1 cellular context compared by ENCODE assay signal in the genomic region with DNA sequence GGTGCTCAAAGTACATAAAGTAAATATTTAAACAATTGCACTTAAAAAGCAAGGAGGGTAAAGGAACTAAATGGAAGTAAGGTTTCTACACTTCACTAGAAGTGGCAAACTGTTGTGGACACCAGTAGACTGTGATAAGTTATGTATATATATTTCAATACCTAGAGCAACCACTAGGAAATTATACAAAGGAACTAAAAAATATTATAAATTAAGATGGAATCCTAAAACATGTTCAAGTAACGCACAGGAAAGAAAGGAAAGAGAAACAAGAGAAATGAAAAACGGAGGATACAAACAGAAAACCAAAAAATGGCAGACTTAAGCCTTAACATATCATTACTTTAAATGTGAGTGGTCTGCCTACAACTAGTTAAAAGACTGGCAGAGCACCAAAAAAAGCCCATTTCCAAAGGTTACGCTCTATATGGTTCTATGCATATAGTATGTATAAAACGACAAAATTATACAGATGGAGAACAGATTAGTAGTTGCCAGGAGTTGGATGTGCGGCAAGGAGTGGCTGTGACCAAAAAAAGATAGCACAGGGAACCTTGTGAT.
TF ChIP-seq lines count a peak whose summit lies in the region.

No MANE protein-coding gene starts in this region.

TF ChIP-seq in GM23338, 12 proteins besides CTCF, POLR2A, EP300 and RAD21 (continued from another document):
- TF ChIP-seq, protein P1, sequence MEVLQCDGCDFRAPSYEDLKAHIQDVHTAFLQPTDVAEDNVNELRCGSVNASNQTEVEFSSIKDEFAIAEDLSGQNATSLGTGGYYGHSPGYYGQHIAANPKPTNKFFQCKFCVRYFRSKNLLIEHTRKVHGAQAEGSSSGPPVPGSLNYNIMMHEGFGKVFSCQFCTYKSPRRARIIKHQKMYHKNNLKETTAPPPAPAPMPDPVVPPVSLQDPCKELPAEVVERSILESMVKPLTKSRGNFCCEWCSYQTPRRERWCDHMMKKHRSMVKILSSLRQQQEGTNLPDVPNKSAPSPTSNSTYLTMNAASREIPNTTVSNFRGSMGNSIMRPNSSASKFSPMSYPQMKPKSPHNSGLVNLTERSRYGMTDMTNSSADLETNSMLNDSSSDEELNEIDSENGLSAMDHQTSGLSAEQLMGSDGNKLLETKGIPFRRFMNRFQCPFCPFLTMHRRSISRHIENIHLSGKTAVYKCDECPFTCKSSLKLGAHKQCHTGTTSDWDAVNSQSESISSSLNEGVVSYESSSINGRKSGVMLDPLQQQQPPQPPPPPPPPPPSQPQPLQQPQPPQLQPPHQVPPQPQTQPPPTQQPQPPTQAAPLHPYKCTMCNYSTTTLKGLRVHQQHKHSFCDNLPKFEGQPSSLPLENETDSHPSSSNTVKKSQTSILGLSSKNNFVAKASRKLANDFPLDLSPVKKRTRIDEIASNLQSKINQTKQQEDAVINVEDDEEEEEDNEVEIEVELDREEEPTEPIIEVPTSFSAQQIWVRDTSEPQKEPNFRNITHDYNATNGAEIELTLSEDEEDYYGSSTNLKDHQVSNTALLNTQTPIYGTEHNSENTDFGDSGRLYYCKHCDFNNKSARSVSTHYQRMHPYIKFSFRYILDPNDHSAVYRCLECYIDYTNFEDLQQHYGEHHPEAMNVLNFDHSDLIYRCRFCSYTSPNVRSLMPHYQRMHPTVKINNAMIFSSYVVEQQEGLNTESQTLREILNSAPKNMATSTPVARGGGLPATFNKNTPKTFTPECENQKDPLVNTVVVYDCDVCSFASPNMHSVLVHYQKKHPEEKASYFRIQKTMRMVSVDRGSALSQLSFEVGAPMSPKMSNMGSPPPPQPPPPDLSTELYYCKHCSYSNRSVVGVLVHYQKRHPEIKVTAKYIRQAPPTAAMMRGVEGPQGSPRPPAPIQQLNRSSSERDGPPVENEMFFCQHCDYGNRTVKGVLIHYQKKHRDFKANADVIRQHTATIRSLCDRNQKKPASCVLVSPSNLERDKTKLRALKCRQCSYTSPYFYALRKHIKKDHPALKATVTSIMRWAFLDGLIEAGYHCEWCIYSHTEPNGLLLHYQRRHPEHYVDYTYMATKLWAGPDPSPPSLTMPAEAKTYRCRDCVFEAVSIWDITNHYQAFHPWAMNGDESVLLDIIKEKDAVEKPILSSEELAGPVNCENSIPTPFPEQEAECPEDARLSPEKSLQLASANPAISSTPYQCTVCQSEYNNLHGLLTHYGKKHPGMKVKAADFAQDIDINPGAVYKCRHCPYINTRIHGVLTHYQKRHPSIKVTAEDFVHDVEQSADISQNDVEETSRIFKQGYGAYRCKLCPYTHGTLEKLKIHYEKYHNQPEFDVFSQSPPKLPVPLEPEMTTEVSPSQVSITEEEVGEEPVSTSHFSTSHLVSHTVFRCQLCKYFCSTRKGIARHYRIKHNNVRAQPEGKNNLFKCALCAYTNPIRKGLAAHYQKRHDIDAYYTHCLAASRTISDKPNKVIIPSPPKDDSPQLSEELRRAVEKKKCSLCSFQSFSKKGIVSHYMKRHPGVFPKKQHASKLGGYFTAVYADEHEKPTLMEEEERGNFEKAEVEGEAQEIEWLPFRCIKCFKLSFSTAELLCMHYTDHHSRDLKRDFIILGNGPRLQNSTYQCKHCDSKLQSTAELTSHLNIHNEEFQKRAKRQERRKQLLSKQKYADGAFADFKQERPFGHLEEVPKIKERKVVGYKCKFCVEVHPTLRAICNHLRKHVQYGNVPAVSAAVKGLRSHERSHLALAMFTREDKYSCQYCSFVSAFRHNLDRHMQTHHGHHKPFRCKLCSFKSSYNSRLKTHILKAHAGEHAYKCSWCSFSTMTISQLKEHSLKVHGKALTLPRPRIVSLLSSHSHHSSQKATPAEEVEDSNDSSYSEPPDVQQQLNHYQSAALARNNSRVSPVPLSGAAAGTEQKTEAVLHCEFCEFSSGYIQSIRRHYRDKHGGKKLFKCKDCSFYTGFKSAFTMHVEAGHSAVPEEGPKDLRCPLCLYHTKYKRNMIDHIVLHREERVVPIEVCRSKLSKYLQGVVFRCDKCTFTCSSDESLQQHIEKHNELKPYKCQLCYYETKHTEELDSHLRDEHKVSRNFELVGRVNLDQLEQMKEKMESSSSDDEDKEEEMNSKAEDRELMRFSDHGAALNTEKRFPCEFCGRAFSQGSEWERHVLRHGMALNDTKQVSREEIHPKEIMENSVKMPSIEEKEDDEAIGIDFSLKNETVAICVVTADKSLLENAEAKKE (CRISPR knock-in tag; IDR thresholded peaks at IDR 0.05): no peak
- TF ChIP-seq EZH2phosphoT487 (IDR thresholded peaks at IDR 0.05; ENCODE audit: unreplicated experiment) (no peak), STAT1 (IDR thresholded peaks at IDR 0.05; ENCODE audit: unreplicated experiment) (no peak)
